In genomic region chr16:68470461-68471150, GRCh38 we compare ENCODE assay signal across 9 cellular contexts. TPM values are rescaled to one million over a fixed set of nuclear protein-coding genes. Genes with fewer than 3 reads are reported as not detected.
DNase-seq lines count a peak whose midpoint lies in the region; ATAC-seq and TF ChIP-seq lines count a peak whose summit lies in the region.
"Had no signal": no experiment of that assay in that cellular context is flagged by ENCODE, and none has a peak within 500 bp of the region (broad histone marks: within the 10 kb centered on the region; RNA-seq: fewer than 3 reads in every experiment).

No MANE protein-coding gene starts in this region.

- TF ChIP-seq CTCF in VCaP (conservative IDR thresholded peaks at IDR 0.05): no peak

- DNase-seq in CD8-positive, alpha-beta memory T cell: peak in 1 of 5 donors; percentile 27
- DNase-seq in GM19238 (ENCODE audit: insufficient read length, low spot score): peak; percentile 76
- no peak for DNase-seq in left lobe of liver (ENCODE audit: low spot score)
- DNase-seq in A172 (ENCODE audit: low spot score): no peak
- DNase-seq in NCI-H345 treated with DMSO at 0.1 percent for 48 hours (lab: John Stamatoyannopoulos, UW; ENCODE audit: unreplicated experiment): no peak
- DNase-seq in NCI-H1417 treated with DMSO at 0.1 percent for 48 hours (lab: John Stamatoyannopoulos, UW): no peak

- peaks cover 40 to 53% (median 52%) of the 10 kb centered on the region in 3 donors for H3K4me1 Mint-ChIP-seq in CD8-positive, alpha-beta memory T cell

- peak overlapping the region; percentile 24 to 94 (median 87) for H3K4me3 Mint-ChIP-seq in CD8-positive, alpha-beta memory T cell

- H3K4me1 ChIP-seq in CD8-positive, alpha-beta memory T cell (ENCODE audit: insufficient read depth, low read length): peaks cover 39% of the 10 kb centered on the region

- CTCF ChIA-PET in CD8-positive, alpha-beta memory T cell (lab: Charles Lee): interaction anchor here (0.7 to 3.2 kb wide), 7 partner anchors 10 to 142 kb away, joined by 3 to 15 read pairs (median 5); no protein-coding TSS in a partner anchor

- no peaks in the 10 kb centered on the region for H3K9me3 ChIP-seq in CD8-positive, alpha-beta memory T cell (ENCODE audit: low read length)

- ATAC-seq in HG03159 (IDR thresholded peaks at IDR 0.05; ENCODE audit: unreplicated experiment) (peak; percentile 95), left lobe of liver (peak; percentile 27)

- H3K36me3 Mint-ChIP-seq in CD8-positive, alpha-beta memory T cell: no peaks in the 10 kb centered on the region

- POLR2A ChIA-PET in CD8-positive, alpha-beta memory T cell (lab: Charles Lee): interaction anchor here (1.6 kb wide), 1 partner anchor 53 kb away, joined by 6 read pairs; no protein-coding TSS in a partner anchor

- no peaks in the 10 kb centered on the region for H3K36me3 ChIP-seq in CD8-positive, alpha-beta memory T cell (ENCODE audit: insufficient read depth, low read length)

- peak overlapping the region; percentile 4 to 91 (median 88) for H3K27ac Mint-ChIP-seq in CD8-positive, alpha-beta memory T cell

- no peaks in the 10 kb centered on the region for H3K9me3 Mint-ChIP-seq in CD8-positive, alpha-beta memory T cell

- peak overlapping the region; percentile 52 for H3K4me3 ChIP-seq in CD8-positive, alpha-beta memory T cell (ENCODE audit: low read length)

- no peak overlapping the region for H3K27ac ChIP-seq in CD8-positive, alpha-beta memory T cell (ENCODE audit: low read depth, low read length)
- peak overlapping the region; percentile 75 for H3K27ac ChIP-seq in VCaP

- no peaks in the 10 kb centered on the region for H3K27me3 Mint-ChIP-seq in CD8-positive, alpha-beta memory T cell

- no peaks in the 10 kb centered on the region for H3K27me3 ChIP-seq in CD8-positive, alpha-beta memory T cell (ENCODE audit: insufficient read depth, low read length, poor library complexity, severe bottlenecking)

RNA-seq across cellular contexts. Expression of gene SMPD3, which starts 22.3 kb away (rescaled TPM):
- under 1 TPM; 0.15 to 0.22 TPM for total RNA-seq in CD8-positive, alpha-beta memory T cell
- polyA plus RNA-seq in CD8-positive, alpha-beta memory T cell: 1.6 TPM
- total RNA-seq in left lobe of liver: 32.7 TPM
- 0.12 and 0.65 TPM in 2 replicates for total RNA-seq in A172 (2014; rRNA removed; shearing (Covaris generic))
- total RNA-seq: epithelial cell of proximal tubule had no signal

Comparison
In these comparisons a context has a peak if more than half of its experiments do, and no peak if none do; other contexts are left out.
1. RNA of gene SMPD3, which starts 22.3 kb away (total RNA-seq): 32.7 TPM in left lobe of liver (single experiment); 0.12 to 0.65 TPM in A172 and 0.15 to 0.22 TPM in CD8-positive, alpha-beta memory T cell; every median in the first group is over 10 times any median in the second.